Comparison of ENCODE assay signal across 1 cellular context in the genomic region with DNA sequence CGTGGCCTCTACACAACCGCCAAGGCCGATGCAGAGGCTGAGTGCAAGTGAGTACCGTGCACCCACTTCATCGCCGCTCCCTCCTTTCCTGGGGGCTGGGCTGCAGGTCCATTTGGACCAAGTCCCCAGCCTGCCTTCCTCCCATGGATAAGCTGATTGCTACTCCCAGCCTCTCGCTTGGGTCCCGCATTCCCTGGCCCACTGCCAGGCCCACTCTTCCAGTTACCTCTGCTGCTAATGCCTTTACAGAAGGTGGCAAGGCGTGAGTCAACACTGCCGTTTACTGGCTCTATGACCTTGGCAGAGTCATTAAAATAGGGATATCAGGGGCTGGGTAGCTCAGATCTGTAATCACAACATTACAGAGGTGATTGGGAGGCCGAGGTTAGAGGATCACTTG.
TF ChIP-seq lines count a peak whose summit lies in the region.

No MANE protein-coding gene starts in this region.

TF ChIP-seq in IMR-90, 13 proteins besides CTCF, POLR2A, EP300 and RAD21:
- no peak for TF ChIP-seq SMC3 (IDR thresholded peaks at IDR 0.05; ENCODE audit: low read depth, low read length)
- TF ChIP-seq RCOR1 (IDR thresholded peaks at IDR 0.05; ENCODE audit: insufficient replicate concordance, low read length): no peak
- TF ChIP-seq MAFK (IDR thresholded peaks at IDR 0.05; ENCODE audit: low read depth, low read length): no peak
- no peak for TF ChIP-seq MXI1 (IDR thresholded peaks at IDR 0.05; ENCODE audit: borderline replicate concordance, low read depth, low read length)
- TF ChIP-seq, protein P1, sequence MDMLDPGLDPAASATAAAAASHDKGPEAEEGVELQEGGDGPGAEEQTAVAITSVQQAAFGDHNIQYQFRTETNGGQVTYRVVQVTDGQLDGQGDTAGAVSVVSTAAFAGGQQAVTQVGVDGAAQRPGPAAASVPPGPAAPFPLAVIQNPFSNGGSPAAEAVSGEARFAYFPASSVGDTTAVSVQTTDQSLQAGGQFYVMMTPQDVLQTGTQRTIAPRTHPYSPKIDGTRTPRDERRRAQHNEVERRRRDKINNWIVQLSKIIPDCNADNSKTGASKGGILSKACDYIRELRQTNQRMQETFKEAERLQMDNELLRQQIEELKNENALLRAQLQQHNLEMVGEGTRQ (IDR thresholded peaks at IDR 0.05; ENCODE audit: low read depth, low read length): no peak
- TF ChIP-seq CHD1 (IDR thresholded peaks at IDR 0.05; ENCODE audit: low read depth, low read length): no peak
- TF ChIP-seq, protein P2, sequence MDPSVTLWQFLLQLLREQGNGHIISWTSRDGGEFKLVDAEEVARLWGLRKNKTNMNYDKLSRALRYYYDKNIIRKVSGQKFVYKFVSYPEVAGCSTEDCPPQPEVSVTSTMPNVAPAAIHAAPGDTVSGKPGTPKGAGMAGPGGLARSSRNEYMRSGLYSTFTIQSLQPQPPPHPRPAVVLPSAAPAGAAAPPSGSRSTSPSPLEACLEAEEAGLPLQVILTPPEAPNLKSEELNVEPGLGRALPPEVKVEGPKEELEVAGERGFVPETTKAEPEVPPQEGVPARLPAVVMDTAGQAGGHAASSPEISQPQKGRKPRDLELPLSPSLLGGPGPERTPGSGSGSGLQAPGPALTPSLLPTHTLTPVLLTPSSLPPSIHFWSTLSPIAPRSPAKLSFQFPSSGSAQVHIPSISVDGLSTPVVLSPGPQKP (IDR thresholded peaks at IDR 0.05; ENCODE audit: borderline replicate concordance, low read depth, low read length): no peak
